ENCODE assay signal across 15 cellular contexts in genomic region chrX:148441387-148441786, GRCh38.
"Had no signal": no experiment of that assay in that cellular context is flagged by ENCODE, and none has a peak within 500 bp of the region (broad histone marks: within the 10 kb centered on the region; RNA-seq: fewer than 3 reads in every experiment).

No MANE protein-coding gene starts in this region.

- H3K4me1 ChIP-seq: gastrocnemius medialis, heart right ventricle, tibial artery had no signal

- H3K9me3 ChIP-seq: gastrocnemius medialis, heart right ventricle, tibial artery had no signal

- H3K27me3 ChIP-seq: gastrocnemius medialis, heart right ventricle, tibial artery had no signal

- DNase-seq: activated CD4-positive, alpha-beta memory T cell treated with anti-CD3 and anti-CD28 coated beads for 36 hours; activated CD8-positive, alpha-beta memory T cell treated with anti-CD3 and anti-CD28 coated beads, Interleukin-2, amount 10 ng/mL, durations not matched to agents 7 days and 5 days; activated naive CD4-positive, alpha-beta T cell treated with anti-CD3 and anti-CD28 coated beads for 36 hours; activated naive CD8-positive, alpha-beta T cell treated with anti-CD3 and anti-CD28 coated beads, Interleukin-2, amount 50 U/mL, for 24 hours; activated T-cell treated with anti-CD3 and anti-CD28 coated beads, Interleukin-2, amount 50 U/mL, for 1 hour; gastrocnemius medialis; heart right ventricle; nucleus accumbens; posterior cingulate gyrus; retina; stimulated activated CD4-positive, alpha-beta T cell treated with anti-CD3 and anti-CD28 coated beads, Interleukin-4, amount 100 ng/mL, for 1 hour; stimulated activated naive CD4-positive, alpha-beta T cell; T1000; tibial artery had no signal

- H3K4me3 ChIP-seq: gastrocnemius medialis, heart right ventricle, tibial artery had no signal

- H3K27ac ChIP-seq: gastrocnemius medialis, heart right ventricle, tibial artery had no signal

- H3K36me3 ChIP-seq: gastrocnemius medialis, heart right ventricle, tibial artery had no signal

- ATAC-seq: activated CD8-positive, alpha-beta memory T cell treated with anti-CD3 and anti-CD28 coated beads, Interleukin-2, amount 10 ng/mL, durations not matched to agents 7 days and 5 days; activated naive CD8-positive, alpha-beta T cell treated with anti-CD3 and anti-CD28 coated beads, Interleukin-2, amount 50 U/mL, for 24 hours; gastrocnemius medialis; heart right ventricle; natural killer cell treated with Interleukin-12 subunit alpha and Interleukin-12 subunit beta and Interleukin-15 and Interleukin-18, amount 100 ng/mL, for 72 hours had no signal
